ENCODE assay signal across 15 cellular contexts in genomic region chr7:47045169-47045568, GRCh38.
DNase-seq lines count a peak whose midpoint lies in the region; ATAC-seq and TF ChIP-seq lines count a peak whose summit lies in the region.
"Had no signal": no experiment of that assay in that cellular context is flagged by ENCODE, and none has a peak within 500 bp of the region (broad histone marks: within the 10 kb centered on the region; RNA-seq: fewer than 3 reads in every experiment).

No MANE protein-coding gene starts in this region.

- 12 to 40% (median 31%) methylated on average over 4 of the region's 4 CpGs for WGBS in adrenal gland, 4 donors
- 5 to 13% (median 7%) methylated on average over 4 of the region's 4 CpGs for WGBS in psoas muscle, 3 donors

- ATAC-seq in psoas muscle (peak in 3 of 4 donors; percentile 44 to 54 (median 50)), GM19023 (IDR thresholded peaks at IDR 0.05; ENCODE audit: unreplicated experiment) (no peak), HG02852 (IDR thresholded peaks at IDR 0.05; ENCODE audit: unreplicated experiment) (no peak), HG03442 (IDR thresholded peaks at IDR 0.05; ENCODE audit: unreplicated experiment) (no peak)

- no peak for TF ChIP-seq POLR2A in adrenal gland (IDR thresholded peaks at IDR 0.05)

- H3K36me3 ChIP-seq in BE2C = no peaks in the 10 kb centered on the region
- no peaks in the 10 kb centered on the region for H3K36me3 ChIP-seq in adrenal gland (replicated peaks in 1 of 2)
- no peaks in the 10 kb centered on the region for H3K36me3 ChIP-seq in psoas muscle (ENCODE audit: insufficient read depth in 1 of 2, low read depth in 1 of 2)
- H3K36me3 ChIP-seq: HAP-1 had no signal

- TF ChIP-seq CTCF in BE2C (IDR thresholded peaks at IDR 0.05; ENCODE audit: low read depth, low read length) = no peak
- no peak for TF ChIP-seq CTCF in adrenal gland (IDR thresholded peaks at IDR 0.05)
- TF ChIP-seq CTCF in psoas muscle (IDR thresholded peaks at IDR 0.05) = no peak

- peaks cover 4% of the 10 kb centered on the region for H3K4me1 ChIP-seq in BE2C
- peaks cover 0 to 21% of the 10 kb centered on the region in 2 donors for H3K4me1 ChIP-seq in adrenal gland (replicated peaks in 1 of 2)
- peaks cover 51% of the 10 kb centered on the region for H3K4me1 ChIP-seq in psoas muscle
- H3K4me1 ChIP-seq: HAP-1 had no signal

- H3K27ac ChIP-seq in adrenal gland (peak overlapping the region in 1 of 5 donors; percentile 50), psoas muscle (no peak overlapping the region)

- no peaks in the 10 kb centered on the region for H3K27me3 ChIP-seq in BE2C
- no peaks in the 10 kb centered on the region for H3K27me3 ChIP-seq in adrenal gland
- no peaks in the 10 kb centered on the region for H3K27me3 ChIP-seq in psoas muscle (ENCODE audit: insufficient read depth in 3 of 3, low read length in 2 of 3)

- intact Hi-C loops in adrenal gland (cut with DNase I) (no loop called here), psoas muscle (cut with DNase I) (no loop called here)

- H3K4me3 ChIP-seq in BE2C (ENCODE audit: low read depth, low read length) (no peak overlapping the region), adrenal gland (no peak overlapping the region), psoas muscle (no peak overlapping the region)
- H3K4me3 ChIP-seq: HAP-1 had no signal

- no peaks in the 10 kb centered on the region for H3K9me3 ChIP-seq in BE2C
- no peaks in the 10 kb centered on the region for H3K9me3 ChIP-seq in adrenal gland (replicated peaks in 1 of 3)
- H3K9me3 ChIP-seq in psoas muscle = no peaks in the 10 kb centered on the region
- H3K9me3 ChIP-seq: HAP-1 had no signal

- DNase-seq in BE2C (peak; percentile 19), adrenal gland (peak in 6 of 7 donors; percentile 38 to 76 (median 55)), islet precursor cell (peak; percentile 61), psoas muscle (peak; percentile 26 to 55), NCI-H226 (no peak)
- DNase-seq: activated CD4-positive, alpha-beta T cell treated with anti-CD3 and anti-CD28 coated beads for 48 hours; activated T-cell treated with anti-CD3 and anti-CD28 coated beads, Interleukin-2, amount 50 U/mL, for 24 hours; amniotic stem cell; KBM-7; NCI-H1694; NCI-H526 treated with DMSO at 0.1 percent for 48 hours had no signal

Comparison
In these comparisons a context has a peak if more than half of its experiments do, and no peak if none do; other contexts are left out.
1. ATAC-seq: peak in psoas muscle (3 of 4); none in GM19023 (single experiment), HG02852 (single experiment) and HG03442 (single experiment).